ENCODE assay signal across 8 cellular contexts in the genomic region with DNA sequence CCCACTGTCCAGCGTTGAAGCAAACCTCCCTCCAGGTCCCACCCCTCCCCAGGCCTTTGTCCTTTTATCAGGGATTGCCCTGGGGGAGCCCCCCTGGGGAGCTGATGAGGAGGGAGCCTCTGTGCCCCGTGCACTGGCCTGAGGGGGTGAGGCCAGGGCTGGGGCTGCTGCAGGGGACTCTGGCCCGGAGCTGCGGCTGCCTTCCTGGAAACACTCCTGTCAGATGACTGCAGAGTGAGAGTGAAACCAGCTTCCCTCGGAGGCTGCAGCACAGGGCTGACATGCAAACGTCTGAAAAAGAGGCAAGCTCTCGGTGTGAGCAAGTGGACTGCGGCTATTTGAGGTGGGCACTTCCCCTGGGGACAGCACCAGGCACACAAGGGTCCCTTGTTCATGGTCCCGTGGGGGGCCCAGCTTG.
DNase-seq lines count a peak whose midpoint lies in the region; ATAC-seq and TF ChIP-seq lines count a peak whose summit lies in the region.

No MANE protein-coding gene starts in this region.

- TF ChIP-seq CTCF in GM10266 (IDR thresholded peaks at IDR 0.05; ENCODE audit: control insufficient read depth, insufficient read depth, low read depth, missing control alignments) = no peak

- no peaks in the 10 kb centered on the region for H3K9me3 ChIP-seq in muscle layer of colon (ENCODE audit: low read length)

- ATAC-seq in HG02970 (IDR thresholded peaks at IDR 0.05; ENCODE audit: low FRiP score, unreplicated experiment) = no peak

- peaks cover 24% of the 10 kb centered on the region for H3K4me1 Mint-ChIP-seq in activated naive CD4-positive, alpha-beta T cell treated with anti-CD3 and anti-CD28 coated beads, Interleukin-2, amount 50 U/mL, for 24 hours

- no peaks in the 10 kb centered on the region for H3K27me3 Mint-ChIP-seq in activated naive CD4-positive, alpha-beta T cell treated with anti-CD3 and anti-CD28 coated beads, Interleukin-2, amount 50 U/mL, for 24 hours

- H3K36me3 Mint-ChIP-seq in activated naive CD4-positive, alpha-beta T cell treated with anti-CD3 and anti-CD28 coated beads, Interleukin-2, amount 50 U/mL, for 24 hours = no peaks in the 10 kb centered on the region

- no peaks in the 10 kb centered on the region for H3K9me3 Mint-ChIP-seq in activated naive CD4-positive, alpha-beta T cell treated with anti-CD3 and anti-CD28 coated beads, Interleukin-2, amount 50 U/mL, for 24 hours

- H3K9ac ChIP-seq in muscle layer of colon (ENCODE audit: low read length) = no peak overlapping the region

- peak overlapping the region; percentile 44 for H3K27ac ChIP-seq in muscle layer of colon (ENCODE audit: low read depth, low read length)

- H3K27me3 ChIP-seq in muscle layer of colon (ENCODE audit: control insufficient read depth in 1 of 2, insufficient read depth in 2 of 2, low read length in 2 of 2) = no peaks in the 10 kb centered on the region

- peaks cover 8% of the 10 kb centered on the region for H3K4me1 ChIP-seq in muscle layer of colon (ENCODE audit: insufficient read depth, low read length)

- peak overlapping the region; percentile 68 for H3K27ac Mint-ChIP-seq in activated naive CD4-positive, alpha-beta T cell treated with anti-CD3 and anti-CD28 coated beads, Interleukin-2, amount 50 U/mL, for 24 hours

- no peaks in the 10 kb centered on the region for H3K36me3 ChIP-seq in muscle layer of colon (ENCODE audit: insufficient read depth, low read length)

- H3K4me3 Mint-ChIP-seq in activated naive CD4-positive, alpha-beta T cell treated with anti-CD3 and anti-CD28 coated beads, Interleukin-2, amount 50 U/mL, for 24 hours = peak overlapping the region; percentile 83

- no peak overlapping the region for H3K4me3 ChIP-seq in muscle layer of colon (ENCODE audit: low read depth in 1 of 2, low read length in 2 of 2)

- DNase-seq in GM10266 (ENCODE audit: extremely low spot score) (peak; percentile 72), MV-4-11 (lab: John Stamatoyannopoulos, UW) (peak; percentile 45), GM03348 (ENCODE audit: low spot score) (no peak), NCI-H2196 (lab: John Stamatoyannopoulos, UW; ENCODE audit: unreplicated experiment) (no peak), NCI-H345 treated with DMSO at 0.1 percent for 48 hours (lab: John Stamatoyannopoulos, UW; ENCODE audit: unreplicated experiment) (no peak)

Comparison
In these comparisons a context has a peak if more than half of its experiments do, and no peak if none do; other contexts are left out.
1. DNase-seq: peak in GM10266 (single experiment) and MV-4-11 (single experiment); none in GM03348 (single experiment), NCI-H2196 (single experiment) and NCI-H345 treated with DMSO at 0.1 percent for 48 hours (single experiment).